In genomic region chr2:171723724-171724683, GRCh38 we compare ENCODE assay signal across 11 cellular contexts. TPM values are rescaled to one million over a fixed set of nuclear protein-coding genes. Genes with fewer than 3 reads are reported as not detected.
DNase-seq lines count a peak whose midpoint lies in the region; ATAC-seq and TF ChIP-seq lines count a peak whose summit lies in the region.
"Had no signal": no experiment of that assay in that cellular context is flagged by ENCODE, and none has a peak within 500 bp of the region (broad histone marks: within the 10 kb centered on the region; RNA-seq: fewer than 3 reads in every experiment).

No MANE protein-coding gene starts in this region.

- intact Hi-C loops in A673 (cut with micrococcal nuclease; ENCODE audit: unreplicated experiment): no loop called here
- intact Hi-C loops in PC-3 (cut with micrococcal nuclease): no loop called here

- H3K9me2 ChIP-seq in Loucy (replicated peaks; ENCODE audit: low read depth, low read length): no peaks in the 10 kb centered on the region
- H3K9me2 ChIP-seq in PC-3 (replicated peaks; ENCODE audit: low read length): no peaks in the 10 kb centered on the region

- H3K27ac ChIP-seq in A673 (ENCODE audit: low read depth, low read length, poor library complexity, severe bottlenecking) (peak overlapping the region; percentile 73), PC-3 (ENCODE audit: low read length) (no peak overlapping the region)
- H3K27ac ChIP-seq: ascending aorta had no signal

- H4K20me1 ChIP-seq in Loucy (ENCODE audit: insufficient read depth, low read length, poor library complexity, severe bottlenecking): no peaks in the 10 kb centered on the region
- H4K20me1 ChIP-seq in PC-3 (ENCODE audit: low read length): no peaks in the 10 kb centered on the region

- no peak overlapping the region for H3K4me3 Mint-ChIP-seq in activated T-cell treated with anti-CD3 and anti-CD28 coated beads, Interleukin-2, amount 50 U/mL, for 4 hours

- H3K4me2 ChIP-seq in Loucy (ENCODE audit: low read depth, low read length, poor library complexity, severe bottlenecking) (no peak overlapping the region), PC-3 (ENCODE audit: low read length) (no peak overlapping the region)

- BruUV-seq in A673 (replicated peaks; lab: Mats Ljungman, UMichigan) (no TSS peak), PC-3 (replicated peaks; lab: Mats Ljungman, UMichigan) (no TSS peak)

- H3F3A ChIP-seq in Loucy (ENCODE audit: low read depth) (no peaks in the 10 kb centered on the region), PC-3 (ENCODE audit: low read length, unreplicated experiment) (no peaks in the 10 kb centered on the region)

- H2AFZ ChIP-seq in Loucy (ENCODE audit: low read length) (no peak overlapping the region), PC-3 (ENCODE audit: low read length) (no peak overlapping the region)

- POLR2A ChIA-PET in A673 (lab: Charles Lee; ENCODE audit: low non-redundant PET) (interaction anchor here (0.6 kb wide), 2 partner anchors 12 to 19 kb away, joined by 3 read pairs; no protein-coding TSS in a partner anchor), PC-3 (lab: Charles Lee; ENCODE audit: unreplicated experiment) (no interaction called here)

- DNase-seq in A673 (ENCODE audit: low spot score) (peak; percentile 96), PC-3 (peak; percentile 22), fibroblast of the aortic adventitia (ENCODE audit: low read depth) (peak; percentile 58), HT-29 (ENCODE audit: low spot score) (no peak)
- no peak for DNase-seq in activated T-cell treated with anti-CD3 and anti-CD28 coated beads, Interleukin-2, amount 50 U/mL, for 4 hours
- DNase-seq: AML-193, T-helper 9 cell had no signal

- H3K36me3 ChIP-seq in A673 (ENCODE audit: insufficient read depth, low read length, poor library complexity, severe bottlenecking) (peaks cover 30% of the 10 kb centered on the region), Loucy (ENCODE audit: insufficient read depth, low read length) (peaks cover 56% of the 10 kb centered on the region; the same call in 1 of the 2 replicates), PC-3 (ENCODE audit: low read depth, low read length) (peaks cover 28% of the 10 kb centered on the region)

- CTCF ChIA-PET in A673 (lab: Charles Lee): interaction anchor here (0.5 to 1.2 kb wide), 3 partner anchors 192 to 382 kb away, joined by 3 to 4 read pairs (median 4); partner anchors contain the start of gene DLX2
- CTCF ChIA-PET in PC-3 (lab: Charles Lee): no interaction called here

- H3K79me2 ChIP-seq in Loucy (ENCODE audit: insufficient read depth, low read length) (no peaks in the 10 kb centered on the region), PC-3 (ENCODE audit: low read length) (no peaks in the 10 kb centered on the region)

- H3K4me1 Mint-ChIP-seq in activated T-cell treated with anti-CD3 and anti-CD28 coated beads, Interleukin-2, amount 50 U/mL, for 4 hours (ENCODE audit: low read depth): no peaks in the 10 kb centered on the region

- H3K4me1 ChIP-seq in A673 (ENCODE audit: insufficient read depth, low read length, poor library complexity, severe bottlenecking): peaks cover 86% of the 10 kb centered on the region
- H3K4me1 ChIP-seq in Loucy (ENCODE audit: insufficient read depth, low read length, poor library complexity, severe bottlenecking): peaks cover 9% of the 10 kb centered on the region
- no peaks in the 10 kb centered on the region for H3K4me1 ChIP-seq in PC-3 (ENCODE audit: insufficient read depth, low read length)
- H3K4me1 ChIP-seq: ascending aorta had no signal

- H3K4me3 ChIP-seq in A673 (ENCODE audit: low read depth, low read length, poor library complexity, severe bottlenecking) (no peak overlapping the region), Loucy (ENCODE audit: low read length, poor library complexity, severe bottlenecking) (no peak overlapping the region), PC-3 (ENCODE audit: low read length) (no peak overlapping the region), fibroblast of the aortic adventitia (ENCODE audit: low read depth, low read length) (no peak overlapping the region)
- H3K4me3 ChIP-seq: ascending aorta had no signal

- peaks cover 32% of the 10 kb centered on the region for H3K36me3 Mint-ChIP-seq in activated T-cell treated with anti-CD3 and anti-CD28 coated beads, Interleukin-2, amount 50 U/mL, for 4 hours (ENCODE audit: insufficient read depth)

- TF ChIP-seq CTCF in A673 (conservative IDR thresholded peaks at IDR 0.05; ENCODE audit: low read depth, low read length): peak; percentile 43; the same call in 1 of the 2 replicates
- TF ChIP-seq CTCF in Loucy (conservative IDR thresholded peaks at IDR 0.05; ENCODE audit: low read length): peak; percentile 35
- TF ChIP-seq CTCF in PC-3 (conservative IDR thresholded peaks at IDR 0.05; ENCODE audit: low read depth, low read length): 0 out of 2 replicates have a peak, but pooled peaks have one; percentile 11
- peak; percentile 14 for TF ChIP-seq CTCF in fibroblast of the aortic adventitia (IDR thresholded peaks at IDR 0.05; ENCODE audit: insufficient read depth, low read length)

- H3K9ac ChIP-seq in Loucy (ENCODE audit: low read depth, low read length, poor library complexity, severe bottlenecking) (no peak overlapping the region), PC-3 (ENCODE audit: low read length) (no peak overlapping the region)

- ATAC-seq in PC-3 (peak; percentile 62), HG03460 (IDR thresholded peaks at IDR 0.05; ENCODE audit: unreplicated experiment) (no peak), GM18502 (IDR thresholded peaks at IDR 0.05; ENCODE audit: poor library complexity, unreplicated experiment) (no peak)
- ATAC-seq in activated T-cell treated with anti-CD3 and anti-CD28 coated beads, Interleukin-2, amount 50 U/mL, for 4 hours: no peak

- H3K9me3 ChIP-seq in A673 (ENCODE audit: low read depth, low read length, poor library complexity, severe bottlenecking): no peaks in the 10 kb centered on the region
- H3K9me3 ChIP-seq in Loucy (ENCODE audit: insufficient read depth, low read depth, low read length): no peaks in the 10 kb centered on the region
- no peaks in the 10 kb centered on the region for H3K9me3 ChIP-seq in PC-3 (ENCODE audit: low read length)
- H3K9me3 ChIP-seq: ascending aorta had no signal

- H3K27me3 ChIP-seq in A673 (replicated peaks; ENCODE audit: insufficient read depth, low read depth, low read length, poor library complexity) (no peaks in the 10 kb centered on the region), Loucy (ENCODE audit: insufficient read depth, low read length, poor library complexity, severe bottlenecking) (no peaks in the 10 kb centered on the region), PC-3 (ENCODE audit: low read length) (no peaks in the 10 kb centered on the region)
- H3K27me3 ChIP-seq: ascending aorta had no signal

- H3K9me3 Mint-ChIP-seq in activated T-cell treated with anti-CD3 and anti-CD28 coated beads, Interleukin-2, amount 50 U/mL, for 4 hours: no peaks in the 10 kb centered on the region

- no peaks in the 10 kb centered on the region for H3K27me3 Mint-ChIP-seq in activated T-cell treated with anti-CD3 and anti-CD28 coated beads, Interleukin-2, amount 50 U/mL, for 4 hours (ENCODE audit: low read depth)

RNA-seq across cellular contexts. Expression of gene DYNC1I2, which starts 36.7 kb away (rescaled TPM):
- total RNA-seq in A673 (2021): 124 and 127 TPM in 2 replicates
- total RNA-seq in PC-3 (2014; rRNA removed): 56.4 and 58.5 TPM in 2 replicates
- 112 and 218 TPM in 2 replicates for total RNA-seq in fibroblast of the aortic adventitia (ENCODE audit: low replicate concordance)
- total RNA-seq in HT-29 (2014; rRNA removed; shearing (Covaris generic)): 27.0 and 32.4 TPM in 2 replicates
- total RNA-seq in activated T-cell treated with anti-CD3 and anti-CD28 coated beads, Interleukin-2, amount 50 U/mL, for 4 hours: 10 to 100 TPM; 37.3 to 43.2 (median 41.1) TPM

Comparison
In these comparisons a context has a peak if more than half of its experiments do, and no peak if none do; other contexts are left out.
1. DNase-seq: peak in A673 (single experiment), PC-3 (single experiment) and fibroblast of the aortic adventitia (single experiment); none in HT-29 (single experiment) and activated T-cell treated with anti-CD3 and anti-CD28 coated beads, Interleukin-2, amount 50 U/mL, for 4 hours (single experiment).
2. Peak in every context shown above with its lines, with median percentiles within 50 percentile points of each other: CTCF ChIP-seq.